ENCODE assay signal across 9 cellular contexts in genomic region chr15:74783808-74784175, GRCh38. TPM values are rescaled to one million over a fixed set of nuclear protein-coding genes. Genes with fewer than 3 reads are reported as not detected.
DNase-seq lines count a peak whose midpoint lies in the region; TF ChIP-seq lines count a peak whose summit lies in the region.
"Had no signal": no experiment of that assay in that cellular context is flagged by ENCODE, and none has a peak within 500 bp of the region (broad histone marks: within the 10 kb centered on the region; RNA-seq: fewer than 3 reads in every experiment).

No MANE protein-coding gene starts in this region.

- H3K4me3 ChIP-seq in stomach = peak overlapping the region; percentile 77 to 84 (median 81)

- H3K27ac Mint-ChIP-seq in T-helper 1 cell treated with Interleukin-12 subunit alpha and Interleukin-12 subunit beta and Interleukin-4 antibody, amounts not matched to agents 30 μg/mL and 1 μg/mL, for 36 hours = peak overlapping the region; percentile 88
- peak overlapping the region; percentile 88 to 100 (median 91) for H3K27ac Mint-ChIP-seq in immature natural killer cell

- TF ChIP-seq POLR2A in stomach (IDR thresholded peaks at IDR 0.05) = no peak

- H3K27me3 Mint-ChIP-seq in T-helper 1 cell treated with Interleukin-12 subunit alpha and Interleukin-12 subunit beta and Interleukin-4 antibody, amounts not matched to agents 30 μg/mL and 1 μg/mL, for 36 hours (ENCODE audit: low read depth) = no peaks in the 10 kb centered on the region
- peaks cover 20 to 59% (median 40%) of the 10 kb centered on the region in 3 donors for H3K27me3 Mint-ChIP-seq in immature natural killer cell (ENCODE audit: low read depth in 3 of 3)

- H3K9me3 Mint-ChIP-seq in T-helper 1 cell treated with Interleukin-12 subunit alpha and Interleukin-12 subunit beta and Interleukin-4 antibody, amounts not matched to agents 30 μg/mL and 1 μg/mL, for 36 hours = no peaks in the 10 kb centered on the region
- no peaks in the 10 kb centered on the region for H3K9me3 Mint-ChIP-seq in immature natural killer cell

- H3K36me3 Mint-ChIP-seq in T-helper 1 cell treated with Interleukin-12 subunit alpha and Interleukin-12 subunit beta and Interleukin-4 antibody, amounts not matched to agents 30 μg/mL and 1 μg/mL, for 36 hours (ENCODE audit: low read depth) = peaks cover 52% of the 10 kb centered on the region
- peaks cover 0 to 7% (median 0%) of the 10 kb centered on the region in 3 donors for H3K36me3 Mint-ChIP-seq in immature natural killer cell

- peak overlapping the region; percentile 85 to 95 (median 91) for H3K27ac ChIP-seq in stomach

- intact Hi-C loops in stomach (cut with DNase I; ENCODE audit: low total_unique reads) = no loop called here

- no peaks in the 10 kb centered on the region for H3K9me3 ChIP-seq in stomach

- TF ChIP-seq EP300 in stomach (IDR thresholded peaks at IDR 0.05) = no peak

- DNase-seq in T-helper 1 cell (no peak), immature natural killer cell (no peak), stomach (no peak), HT-29 (ENCODE audit: low spot score) (no peak), NCI-H1930 (lab: John Stamatoyannopoulos, UW) (no peak)
- peak; percentile 25 to 37 for DNase-seq in activated CD4-positive, alpha-beta T cell treated with anti-CD3 and anti-CD28 coated beads, Interleukin-2, amount 50 U/mL, for 48 hours
- no peak for DNase-seq in NK-92 treated with Interleukin-12 subunit alpha and Interleukin-12 subunit beta, amount 100 ng/mL, for 24 hours (lab: John Stamatoyannopoulos, UW)

- no peak for TF ChIP-seq CTCF in stomach (IDR thresholded peaks at IDR 0.05)

- peak overlapping the region; percentile 93 for H3K4me3 Mint-ChIP-seq in T-helper 1 cell treated with Interleukin-12 subunit alpha and Interleukin-12 subunit beta and Interleukin-4 antibody, amounts not matched to agents 30 μg/mL and 1 μg/mL, for 36 hours
- H3K4me3 Mint-ChIP-seq in immature natural killer cell = peak overlapping the region; percentile 88 to 99 (median 97)

- no peaks in the 10 kb centered on the region for H3K36me3 ChIP-seq in stomach

- peaks cover 81 to 92% (median 87%) of the 10 kb centered on the region in 4 donors for H3K4me1 ChIP-seq in stomach

- H3K4me1 Mint-ChIP-seq in T-helper 1 cell treated with Interleukin-12 subunit alpha and Interleukin-12 subunit beta and Interleukin-4 antibody, amounts not matched to agents 30 μg/mL and 1 μg/mL, for 36 hours (ENCODE audit: low read depth) = peaks cover 53% of the 10 kb centered on the region
- H3K4me1 Mint-ChIP-seq in immature natural killer cell = peaks cover 84 to 87% of the 10 kb centered on the region in 2 donors

- no peaks in the 10 kb centered on the region for H3K27me3 ChIP-seq in stomach

- whole genome bisulfite sequencing in stomach, 5 donors = 17 to 34% (median 24%) methylated on average over 1 to 3 of the region's 3 CpGs

RNA-seq across cellular contexts. Expression of gene CSK, which starts 1.9 kb away (rescaled TPM):
- polyA plus RNA-seq in immature natural killer cell = 100 to 1,000 TPM in 1 of 3 donors, 10 to 100 TPM in 2; 94.0 to 180 (median 95.9) TPM
- 10 to 100 TPM; 15.2 to 61.0 (median 20.7) TPM for total RNA-seq in stomach
- polyA plus RNA-seq in stomach = 10 to 100 TPM; 21.8 to 33.4 (median 26.2) TPM
- total RNA-seq in HT-29 (2014; rRNA removed; shearing (Covaris generic)) = 54.7 and 60.2 TPM in 2 replicates

RNA-seq across cellular contexts. Expression of gene LMAN1L, which starts 28.8 kb away (rescaled TPM):
- polyA plus RNA-seq in immature natural killer cell (not detected), stomach (not detected)
- 10 to 100 TPM in 1 of 5 donors, 1 to 10 TPM in 1, not detected in 3; 5.9 to 83.5 TPM for total RNA-seq in stomach
- total RNA-seq in HT-29 (2014; rRNA removed; shearing (Covaris generic)) = not detected in 2 replicates

RNA-seq across cellular contexts. Expression of gene CYP1A2, which starts 35.1 kb away (rescaled TPM):
- not detected for polyA plus RNA-seq in immature natural killer cell
- not detected for total RNA-seq in stomach
- polyA plus RNA-seq in stomach = not detected
- not detected in 2 replicates for total RNA-seq in HT-29 (2014; rRNA removed; shearing (Covaris generic))

RNA-seq across cellular contexts. Expression of gene CPLX3, which starts 42.6 kb away (rescaled TPM):
- polyA plus RNA-seq in immature natural killer cell (not detected), stomach (1 to 10 TPM in 1 of 3 donors, under 1 TPM in 1, not detected in 1; 0.61 to 1.4 TPM)
- total RNA-seq in stomach = 10 to 100 TPM in 2 of 5 donors, not detected in 3; 37.5 to 57.8 TPM
- total RNA-seq in HT-29 (2014; rRNA removed; shearing (Covaris generic)) = 0.13 and 0.25 TPM in 2 replicates
- polyA plus RNA-seq: adipose tissue had no signal

RNA-seq across cellular contexts. Expression of gene CYP1A1, which starts 58.5 kb away (rescaled TPM):
- not detected for polyA plus RNA-seq in immature natural killer cell
- total RNA-seq in stomach = under 1 TPM in 3 of 5 donors, not detected in 2; 0.37 to 0.58 (median 0.43) TPM
- polyA plus RNA-seq in stomach = under 1 TPM in 1 of 3 donors, not detected in 2; 0.20 TPM
- 0.10 and 2.0 TPM in 2 replicates for total RNA-seq in HT-29 (2014; rRNA removed; shearing (Covaris generic))

Comparison
In these comparisons a context has a peak if more than half of its experiments do, and no peak if none do; other contexts are left out.
1. DNase-seq: peak in activated CD4-positive, alpha-beta T cell treated with anti-CD3 and anti-CD28 coated beads, Interleukin-2, amount 50 U/mL, for 48 hours (2 of 2); none in T-helper 1 cell (0 of 5), immature natural killer cell (0 of 3), stomach (single experiment), HT-29 (single experiment), NCI-H1930 (0 of 2) and NK-92 treated with Interleukin-12 subunit alpha and Interleukin-12 subunit beta, amount 100 ng/mL, for 24 hours (single experiment).